1 cellular context compared by ENCODE assay signal in the genomic region with DNA sequence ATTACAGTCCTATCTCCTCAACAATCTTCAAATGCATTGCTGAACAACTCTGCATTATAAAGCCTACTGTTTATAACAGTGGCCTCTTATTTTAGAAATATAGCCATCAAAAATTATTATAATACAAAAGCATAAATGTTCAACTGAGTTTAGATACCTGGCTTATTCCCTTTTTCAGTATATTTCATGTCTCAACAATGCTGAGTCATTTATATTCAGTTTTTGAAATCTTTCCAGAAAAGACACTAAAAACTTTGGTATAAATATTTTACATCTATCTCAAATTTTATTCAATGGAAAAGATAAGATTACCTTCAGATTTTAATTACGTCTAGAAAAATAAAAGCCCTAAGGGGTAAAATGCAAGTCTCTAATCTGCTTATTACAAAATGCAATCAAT.
TF ChIP-seq lines count a peak whose summit lies in the region.

No MANE protein-coding gene starts in this region.

TF ChIP-seq in HepG2, 621 proteins besides CTCF, POLR2A, EP300 and RAD21:
- TF ChIP-seq ZNF577 (CRISPR knock-in tag; IDR thresholded peaks at IDR 0.05; ENCODE audit: borderline replicate concordance, low read depth) (no peak), MAFK (conservative IDR thresholded peaks at IDR 0.05 in 1 of 2, IDR thresholded peaks at IDR 0.05 in 1 of 2; ENCODE audit: low read length in 2 of 2) (peak; percentile 1 to 59; a peak in 2 of 4 replicates), U2AF2 (IDR thresholded peaks at IDR 0.05; ENCODE audit: low read depth, low read length) (no peak), NFE2L2 (IDR thresholded peaks at IDR 0.05; ENCODE audit: low read length) (peak; percentile 36; the same call in 1 of the 2 replicates), TARDBP (CRISPR knock-in tag; IDR thresholded peaks at IDR 0.05) (no peak)
- TF ChIP-seq, protein P1, sequence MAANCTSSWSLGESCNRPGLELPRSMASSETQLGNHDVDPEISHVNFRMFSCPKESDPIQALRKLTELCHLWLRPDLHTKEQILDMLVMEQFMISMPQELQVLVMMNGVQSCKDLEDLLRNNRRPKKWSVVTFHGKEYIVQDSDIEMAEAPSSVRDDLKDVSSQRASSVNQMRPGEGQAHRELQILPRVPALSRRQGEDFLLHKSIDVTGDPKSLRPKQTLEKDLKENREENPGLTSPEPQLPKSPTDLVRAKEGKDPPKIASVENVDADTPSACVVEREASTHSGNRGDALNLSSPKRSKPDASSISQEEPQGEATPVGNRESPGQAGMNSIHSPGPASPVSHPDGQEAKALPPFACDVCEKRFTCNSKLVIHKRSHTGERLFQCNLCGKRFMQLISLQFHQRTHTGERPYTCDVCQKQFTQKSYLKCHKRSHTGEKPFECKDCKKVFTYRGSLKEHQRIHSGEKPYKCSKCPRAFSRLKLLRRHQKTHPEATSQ (CRISPR knock-in tag; IDR thresholded peaks at IDR 0.05; ENCODE audit: borderline replicate concordance) = no peak
